In genomic region chr17:59220328-59221158, GRCh38 we compare ENCODE assay signal across 8 cellular contexts. TPM values are rescaled to one million over a fixed set of nuclear protein-coding genes. Genes with fewer than 3 reads are reported as not detected.
DNase-seq lines count a peak whose midpoint lies in the region; ATAC-seq and TF ChIP-seq lines count a peak whose summit lies in the region.

Gene GDPD1, plus strand, starts transcription at chr17:59220511. Its CDS starts 99 bp downstream, at chr17:59220610.

- WGBS in right lobe of liver (ENCODE audit: insufficient coverage, low coverage, low lambda C conversion rate, missing lambda C conversion rate), result under 1% methylated on average over 40 of the region's 60 CpGs

- peaks cover 0 to 9% of the 10 kb centered on the region in 2 donors for H3K36me3 Mint-ChIP-seq in CD4-positive, alpha-beta memory T cell

- H3K27me3 Mint-ChIP-seq in CD4-positive, alpha-beta memory T cell, result no peaks in the 10 kb centered on the region

- H3K36me3 ChIP-seq in CD4-positive, alpha-beta memory T cell (ENCODE audit: insufficient read depth, low read length), result no peaks in the 10 kb centered on the region
- H3K36me3 ChIP-seq in right lobe of liver, result no peaks in the 10 kb centered on the region

- peak within 1 kb of the TSS; percentile 96 to 100 (median 98) for H3K4me3 Mint-ChIP-seq in CD4-positive, alpha-beta memory T cell

- H3K27ac ChIP-seq in CD4-positive, alpha-beta memory T cell (ENCODE audit: low read depth, low read length), result peak within 1 kb of the TSS; percentile 92
- H3K27ac ChIP-seq in dorsolateral prefrontal cortex, result peak within 1 kb of the TSS; percentile 71 to 99 (median 92)
- peak within 1 kb of the TSS; percentile 24 to 69 (median 44) for H3K27ac ChIP-seq in right lobe of liver

- intact Hi-C loops in CD4-positive, alpha-beta memory T cell (cut with micrococcal nuclease), result loop anchor here (1.0 to 5.0 kb wide), 6 partner anchors 10 to 702 kb away; partner anchors contain the start of genes PRR11, SKA2, SMG8 and TRIM37
- intact Hi-C loops in dorsolateral prefrontal cortex (cut with DNase I) (loop anchor here (2.0 to 10.0 kb wide), 6 partner anchors 92 to 484 kb away; partner anchors contain the start of genes DHX40 (in 1 of the 2), PTRH2 (in 1 of the 2) and VMP1 (in 1 of the 2)), right lobe of liver (cut with DNase I) (no loop called here)

- H3K9me3 ChIP-seq in CD4-positive, alpha-beta memory T cell (ENCODE audit: control insufficient read depth in 1 of 2, low read length in 2 of 2), result no peaks in the 10 kb centered on the region
- H3K9me3 ChIP-seq in right lobe of liver, result no peaks in the 10 kb centered on the region

- POLR2A ChIA-PET in CD4-positive, alpha-beta memory T cell (lab: Charles Lee; ENCODE audit: partially characterized antibody), result interaction anchor here (0.5 to 1.9 kb wide), 10 partner anchors 10 to 1371 kb away, joined by 3 to 27 read pairs (median 3); partner anchors contain the start of genes CLTC, MRPS23, SKA2 and SMG8

- ATAC-seq in GM19397 (IDR thresholded peaks at IDR 0.05; ENCODE audit: unreplicated experiment) (peak; percentile 97), HG03565 (IDR thresholded peaks at IDR 0.05; ENCODE audit: unreplicated experiment) (peak; percentile 91), right lobe of liver (peak; percentile 99)

- H3K27me3 ChIP-seq in CD4-positive, alpha-beta memory T cell (ENCODE audit: insufficient read depth, low read length), result no peaks in the 10 kb centered on the region
- H3K27me3 ChIP-seq in dorsolateral prefrontal cortex (no peaks in the 10 kb centered on the region), right lobe of liver (no peaks in the 10 kb centered on the region)

- peak; percentile 62 to 95 (median 83) for TF ChIP-seq CTCF in dorsolateral prefrontal cortex (IDR thresholded peaks at IDR 0.05 in 54 of 56, conservative IDR thresholded peaks at IDR 0.05 in 2 of 56; ENCODE audit: low read depth in 1 of 56, partially characterized antibody in 56 of 56)
- peak; percentile 64 to 79 (median 72) for TF ChIP-seq CTCF in right lobe of liver (IDR thresholded peaks at IDR 0.05)

- H3K4me3 ChIP-seq in CD4-positive, alpha-beta memory T cell (ENCODE audit: low read length in 2 of 2), result peak within 1 kb of the TSS; percentile 97 to 98
- peak within 1 kb of the TSS; percentile 62 to 99 (median 92) for H3K4me3 ChIP-seq in dorsolateral prefrontal cortex
- H3K4me3 ChIP-seq in right lobe of liver, result peak within 1 kb of the TSS; percentile 68 to 84 (median 74)

- CTCF ChIA-PET in CD4-positive, alpha-beta memory T cell (lab: Charles Lee; ENCODE audit: partially characterized antibody), result interaction anchor here (0.7 to 2.6 kb wide), 8 partner anchors 8 to 221 kb away, joined by 3 to 30 read pairs (median 3); partner anchors contain the start of gene SMG8

- no peaks in the 10 kb centered on the region for H3K9me3 Mint-ChIP-seq in CD4-positive, alpha-beta memory T cell

- H3K4me1 ChIP-seq in CD4-positive, alpha-beta memory T cell (ENCODE audit: insufficient read depth, low read length), result peaks cover 7% of the 10 kb centered on the region
- H3K4me1 ChIP-seq in right lobe of liver, result no peaks in the 10 kb centered on the region

- H3K4me1 Mint-ChIP-seq in CD4-positive, alpha-beta memory T cell, result peaks cover 7 to 15% (median 12%) of the 10 kb centered on the region in 4 donors

- peak within 1 kb of the TSS; percentile 96 to 100 (median 99) for H3K27ac Mint-ChIP-seq in CD4-positive, alpha-beta memory T cell

- DNase-seq in CD4-positive, alpha-beta memory T cell, result peak; percentile 95 to 98 (median 96)
- peak; percentile 97 for DNase-seq in NCI-H748 (lab: John Stamatoyannopoulos, UW; ENCODE audit: unreplicated experiment)
- DNase-seq in activated CD4-positive, alpha-beta T cell treated with anti-CD3 and anti-CD28 coated beads, Interleukin-2, amount 50 U/mL, for 4 hours, result peak; percentile 96
- peak; percentile 90 to 97 (median 95) for DNase-seq in dorsolateral prefrontal cortex
- peak; percentile 97 for DNase-seq in right lobe of liver
- DNase-seq in stimulated activated CD4-positive, alpha-beta T cell treated with anti-CD3 and anti-CD28 coated beads, Interleukin-4, amount 100 ng/mL, for 24 hours, result peak; percentile 97

- TF ChIP-seq POLR2A in right lobe of liver (IDR thresholded peaks at IDR 0.05), result no peak

RNA-seq across cellular contexts. Expression of gene GDPD1, which starts in this region (rescaled TPM):
- total RNA-seq in CD4-positive, alpha-beta memory T cell, result 1 to 10 TPM; 4.5 to 5.3 TPM
- 1 to 10 TPM in 1 of 2 donors, under 1 TPM in 1; 0.88 to 2.8 TPM for polyA plus RNA-seq in CD4-positive, alpha-beta memory T cell
- total RNA-seq in dorsolateral prefrontal cortex (10 to 100 TPM; 20.6 to 54.8 (median 38.9) TPM), right lobe of liver (1 to 10 TPM in 5 of 6 experiments, under 1 TPM in 1; 0.71 to 5.8 (median 1.2) TPM)

Comparison
In these comparisons a context has a peak if more than half of its experiments do, and no peak if none do; other contexts are left out.
1. Peak in every context shown above with its lines: DNase-seq, ATAC-seq, H3K4me3 ChIP-seq and H3K27ac ChIP-seq.
2. intact Hi-C loops: an anchor here in CD4-positive, alpha-beta memory T cell (1.0 to 5.0 kb wide) and dorsolateral prefrontal cortex (2.0 to 10.0 kb wide); none called in right lobe of liver.